ENCODE assay signal across 8 cellular contexts in genomic region chrX:150690126-150690525, GRCh38. TPM values are rescaled to one million over a fixed set of nuclear protein-coding genes. Genes with fewer than 3 reads are reported as not detected.
A peak's percentile ranks its signal among the peaks of the same experiment; 100 is the strongest.
DNase-seq lines count a peak whose midpoint lies in the region; ATAC-seq and TF ChIP-seq lines count a peak whose summit lies in the region.

No MANE protein-coding gene starts in this region.

- peaks cover 4 to 7% of the 10 kb centered on the region in 2 experiments; a peak in 1 of 4 replicates for H3K4me1 ChIP-seq in SK-N-SH (ENCODE audit: control insufficient read depth in 1 of 2, insufficient read depth in 2 of 2, low read depth in 1 of 2, low read length in 1 of 2)

- H3K4me3 ChIP-seq in SK-N-SH (ENCODE audit: low read depth in 2 of 2, low read length in 1 of 2) = no peak overlapping the region

- no peaks in the 10 kb centered on the region for H3K9me3 ChIP-seq in SK-N-SH

- H3K36me3 ChIP-seq in SK-N-SH (replicated peaks in 1 of 2; ENCODE audit: control insufficient read depth in 1 of 2, insufficient read depth in 2 of 2, low read length in 1 of 2) = no peaks in the 10 kb centered on the region

- H3K27ac ChIP-seq in SK-N-SH (ENCODE audit: low read depth in 2 of 2, low read length in 1 of 2) = peak overlapping the region in 1 of 2 experiments; percentile 80; a peak in 2 of 4 replicates

- no peak overlapping the region for H3K4me2 ChIP-seq in SK-N-SH

- no peaks in the 10 kb centered on the region for H3K79me2 ChIP-seq in SK-N-SH (ENCODE audit: insufficient read depth)

- no peaks in the 10 kb centered on the region for H3K9me2 ChIP-seq in SK-N-SH

- no peak for TF ChIP-seq RAD21 in SK-N-SH (IDR thresholded peaks at IDR 0.05; ENCODE audit: low read length)

- peak; percentile 93 for DNase-seq in A172 (ENCODE audit: low spot score)
- peak; percentile 95 for DNase-seq in EH (ENCODE audit: low read depth)
- no peak for DNase-seq in SK-N-SH
- peak; percentile 94 for DNase-seq in fibroblast of gingiva (ENCODE audit: low read depth)
- DNase-seq in COLO668 (lab: John Stamatoyannopoulos, UW; ENCODE audit: unreplicated experiment) = no peak
- no peak for DNase-seq in activated CD8-positive, alpha-beta memory T cell treated with anti-CD3 and anti-CD28 coated beads, Interleukin-2, amount 50 U/mL, for 48 hours

- H2AFZ ChIP-seq in SK-N-SH (ENCODE audit: low read depth) = no peak overlapping the region

- H4K20me1 ChIP-seq in SK-N-SH (ENCODE audit: insufficient read depth) = no peaks in the 10 kb centered on the region

- peaks cover 20% of the 10 kb centered on the region for H3F3A ChIP-seq in SK-N-SH (replicated peaks; ENCODE audit: insufficient read depth)

- no peaks in the 10 kb centered on the region for H3K27me3 ChIP-seq in SK-N-SH (ENCODE audit: insufficient read depth)

- H3K9ac ChIP-seq in SK-N-SH = no peak overlapping the region

- peak in 1 of 2 experiments; percentile 52; a peak in 1 of 4 replicates for TF ChIP-seq EP300 in SK-N-SH (IDR thresholded peaks at IDR 0.05; ENCODE audit: borderline replicate concordance in 1 of 2, low read depth in 1 of 2, low read length in 1 of 2)

- CTCF ChIA-PET in SK-N-SH (lab: Yijun Ruan, JAX) = interaction anchor here (1.1 kb wide), 1 partner anchor 16 kb away, joined by 3 read pairs; no protein-coding TSS in a partner anchor

- ATAC-seq in HG02884 (IDR thresholded peaks at IDR 0.05; ENCODE audit: unreplicated experiment) (no peak), GM21390 (IDR thresholded peaks at IDR 0.05; ENCODE audit: unreplicated experiment) (no peak)

- POLR2A ChIA-PET in SK-N-SH (lab: Yijun Ruan, JAX) = no interaction called here

- TF ChIP-seq CTCF in SK-N-SH (IDR thresholded peaks at IDR 0.05) = no peak

TF ChIP-seq in SK-N-SH, 30 proteins besides CTCF, POLR2A, EP300 and RAD21:
- TF ChIP-seq IRF3 (IDR thresholded peaks at IDR 0.05; ENCODE audit: low read depth, low read length) (no peak), RCOR1 (IDR thresholded peaks at IDR 0.05; ENCODE audit: low read length) (no peak), SIN3A (IDR thresholded peaks at IDR 0.05; ENCODE audit: borderline replicate concordance, low read depth, low read length) (no peak), NRF1 (IDR thresholded peaks at IDR 0.05; ENCODE audit: low read depth, low read length) (no peak), RFX5 (IDR thresholded peaks at IDR 0.05; ENCODE audit: low read length) (no peak), MEF2A (IDR thresholded peaks at IDR 0.05; ENCODE audit: borderline replicate concordance, low read depth) (no peak), GATA2 (CRISPR knock-in tag; IDR thresholded peaks at IDR 0.05) (no peak), ELF1 (IDR thresholded peaks at IDR 0.05) (no peak), NFIC (IDR thresholded peaks at IDR 0.05; ENCODE audit: borderline replicate concordance) (peak; percentile 86), FOXJ3 (CRISPR knock-in tag; IDR thresholded peaks at IDR 0.05) (no peak), MAX (IDR thresholded peaks at IDR 0.05; ENCODE audit: low read depth) (peak; percentile 30; the same call in 1 of the 2 replicates), PBX3 (IDR thresholded peaks at IDR 0.05) (peak; percentile 73), EZH2phosphoT487 (IDR thresholded peaks at IDR 0.05; ENCODE audit: borderline replicate concordance, low read depth) (no peak), JUND (IDR thresholded peaks at IDR 0.05) (peak; percentile 49), SMC3 (IDR thresholded peaks at IDR 0.05; ENCODE audit: low read depth, low read length) (no peak), USF1 (IDR thresholded peaks at IDR 0.05; ENCODE audit: borderline replicate concordance, low read depth) (no peak), ZBTB33 (IDR thresholded peaks at IDR 0.05; ENCODE audit: borderline replicate concordance, low read depth) (no peak), TEAD4 (IDR thresholded peaks at IDR 0.05; ENCODE audit: borderline replicate concordance, insufficient read depth) (no peak; the same call in 1 of the 2 replicates), YY1 (IDR thresholded peaks at IDR 0.05; ENCODE audit: low read depth) (peak; percentile 84; the same call in 1 of the 2 replicates), RXRA (IDR thresholded peaks at IDR 0.05; ENCODE audit: borderline replicate concordance, low read depth) (no peak), CHD2 (IDR thresholded peaks at IDR 0.05; ENCODE audit: low read length, partially characterized antibody) (no peak), FOSL2 (IDR thresholded peaks at IDR 0.05; ENCODE audit: borderline replicate concordance, low read depth) (peak; percentile 73), REST (IDR thresholded peaks at IDR 0.05; ENCODE audit: low read depth, low read length) (no peak), GABPA (IDR thresholded peaks at IDR 0.05; ENCODE audit: low read depth) (no peak), TCF12 (IDR thresholded peaks at IDR 0.05) (peak; percentile 71)

RNA-seq across cellular contexts. Expression of gene MTMR1, which starts 3.1 kb away (rescaled TPM):
- total RNA-seq in A172 (2014; rRNA removed; shearing (Covaris generic)) = 25.6 and 34.3 TPM in 2 replicates
- polyA plus RNA-seq in SK-N-SH (2012; rRNA removed) = 17.0 and 20.0 TPM in 2 replicates
- polyA plus RNA-seq in SK-N-SH (2012; cell fraction: cytosol; rRNA removed) = 13.6 and 14.2 TPM in 2 replicates
- 33.9 and 46.3 TPM in 2 replicates for polyA plus RNA-seq in SK-N-SH (2012; cell fraction: nucleus; rRNA removed)

Comparison
In these comparisons a context has a peak if more than half of its experiments do, and no peak if none do; other contexts are left out.
1. DNase-seq: peak in A172 (single experiment), EH (single experiment) and fibroblast of gingiva (single experiment); none in SK-N-SH (single experiment), COLO668 (single experiment) and activated CD8-positive, alpha-beta memory T cell treated with anti-CD3 and anti-CD28 coated beads, Interleukin-2, amount 50 U/mL, for 48 hours (single experiment).